Comparison of ENCODE assay signal across 5 cellular contexts in genomic region chr13:87361216-87361615, GRCh38.
"Had no signal": no experiment of that assay in that cellular context is flagged by ENCODE, and none has a peak within 500 bp of the region (broad histone marks: within the 10 kb centered on the region; RNA-seq: fewer than 3 reads in every experiment).

No MANE protein-coding gene starts in this region.

- DNase-seq: IMR-90, KBM-7, KG1 had no signal

- ATAC-seq: HepG2, K562 had no signal
